ENCODE assay signal across 1 cellular context in genomic region chr2:39124770-39125075, GRCh38.
TF ChIP-seq lines count a peak whose summit lies in the region.

No MANE protein-coding gene starts in this region.

TF ChIP-seq in GM23338, 12 proteins besides CTCF, POLR2A, EP300 and RAD21 (continued from another document):
- TF ChIP-seq ZNF462 (CRISPR knock-in tag; IDR thresholded peaks at IDR 0.05) (no peak), ZNF331 (CRISPR knock-in tag; IDR thresholded peaks at IDR 0.05; ENCODE audit: low read depth) (no peak), CREB1 (CRISPR knock-in tag; IDR thresholded peaks at IDR 0.05; ENCODE audit: low read depth) (no peak)
